Comparison of ENCODE assay signal across 20 cellular contexts in genomic region chr7:114711244-114711643, GRCh38.
DNase-seq lines count a peak whose midpoint lies in the region; ATAC-seq, FAIRE-seq and TF ChIP-seq lines count a peak whose summit lies in the region.
"Had no signal": no experiment of that assay in that cellular context is flagged by ENCODE, and none has a peak within 500 bp of the region (broad histone marks: within the 10 kb centered on the region; RNA-seq: fewer than 3 reads in every experiment).

No MANE protein-coding gene starts in this region.

- H3K4me1 ChIP-seq in IMR-90 (ENCODE audit: control insufficient read depth, insufficient read depth, low read length) (no peaks in the 10 kb centered on the region), mesendoderm (ENCODE audit: control insufficient read depth, low read depth, low read length) (no peaks in the 10 kb centered on the region)

- CTCF ChIA-PET in Calu3 (lab: Charles Lee) (interaction anchor here (0.6 kb wide), 1 partner anchor 292 kb away, joined by 3 read pairs; no protein-coding TSS in a partner anchor), IMR-90 (lab: Yijun Ruan, JAX) (interaction anchor here (0.7 kb wide), 1 partner anchor 36 kb away, joined by 3 read pairs; no protein-coding TSS in a partner anchor)

- peaks cover 20% of the 10 kb centered on the region for H3K4me1 Mint-ChIP-seq in Calu3 (ENCODE audit: low read depth, unreplicated experiment)
- peaks cover 4% of the 10 kb centered on the region for H3K4me1 Mint-ChIP-seq in activated CD4-positive, alpha-beta T cell treated with anti-CD3 and anti-CD28 coated beads, Interleukin-2, amount 10 ng/mL, durations not matched to agents 24 days and 14 days
- H3K4me1 Mint-ChIP-seq: CD14-positive monocyte had no signal

- H3K36me3 Mint-ChIP-seq in Calu3 (ENCODE audit: insufficient read depth, unreplicated experiment), result no peaks in the 10 kb centered on the region
- H3K36me3 Mint-ChIP-seq in activated CD4-positive, alpha-beta T cell treated with anti-CD3 and anti-CD28 coated beads, Interleukin-2, amount 10 ng/mL, durations not matched to agents 24 days and 14 days (ENCODE audit: low read depth), result no peaks in the 10 kb centered on the region
- H3K36me3 Mint-ChIP-seq: CD14-positive monocyte had no signal

- no peak overlapping the region for H2AK5ac ChIP-seq in IMR-90 (ENCODE audit: low read depth, low read length)
- no peak overlapping the region for H2AK5ac ChIP-seq in mesendoderm (ENCODE audit: low read length)

- no peak overlapping the region for H2AK9ac ChIP-seq in IMR-90 (replicated peaks; ENCODE audit: low read depth, low read length, poor library complexity)

- H4K8ac ChIP-seq in IMR-90 (ENCODE audit: low read depth in 2 of 2, low read length in 2 of 2), result no peak overlapping the region
- no peak overlapping the region for H4K8ac ChIP-seq in mesendoderm (ENCODE audit: low read depth, low read length)

- no CpG with 5 or more reads among the region's 4 CpGs for WGBS in IMR-90 (ENCODE audit: extremely low coverage in 2 of 2, insufficient read length in 1 of 2), 2 experiments
- no CpG with 5 or more reads among the region's 4 CpGs for WGBS in mesendoderm (ENCODE audit: extremely low coverage, insufficient coverage, low lambda C conversion rate)

- peak; percentile 36 for DNase-seq in Calu3
- DNase-seq in IMR-90, result peak; percentile 2
- peak; percentile 29 for DNase-seq in choroid plexus epithelial cell (ENCODE audit: low read depth)
- DNase-seq in mesendoderm, result peak; percentile 65
- no peak for DNase-seq in GM12892 (ENCODE audit: insufficient read length)
- no peak for DNase-seq in superior temporal gyrus (ENCODE audit: extremely low spot score)
- DNase-seq in activated CD4-positive, alpha-beta T cell treated with anti-CD3 and anti-CD28 coated beads, Interleukin-2, amount 10 ng/mL, durations not matched to agents 24 days and 14 days, result no peak
- DNase-seq in Kasumi-1 (lab: John Stamatoyannopoulos, UW), result no peak
- DNase-seq: COR-L47; Karpas-422; MV-4-11; NCI-H1436; NCI-H2081 treated with DMSO at 0.1 percent for 48 hours; NCI-H2227 treated with DMSO at 0.1 percent for 48 hours; NCI-H526 treated with DMSO at 0.1 percent for 48 hours; NK-92 treated with Interleukin-12 subunit alpha and Interleukin-12 subunit beta, amount 100 ng/mL, for 24 hours; OCI-M1 had no signal

- no peak for FAIRE-seq in GM12892 (lab: Jason Lieb, UNC)
- FAIRE-seq: A204.1, GM12878 had no signal

- H3K4ac ChIP-seq in IMR-90 (ENCODE audit: low read depth, low read length) (no peak overlapping the region), mesendoderm (ENCODE audit: low read depth, low read length) (no peak overlapping the region)

- H2BK15ac ChIP-seq in IMR-90 (ENCODE audit: low read depth, low read length) (no peak overlapping the region), mesendoderm (replicated peaks; ENCODE audit: low read depth) (no peak overlapping the region)

- H2BK120ac ChIP-seq in IMR-90 (ENCODE audit: low read depth, low read length), result no peak overlapping the region
- H2BK120ac ChIP-seq in mesendoderm (ENCODE audit: low read depth, low read length), result no peak overlapping the region

- no peak for TF ChIP-seq RAD21 in IMR-90 (IDR thresholded peaks at IDR 0.05; ENCODE audit: low read length)

- intact Hi-C loops in Calu3 (cut with micrococcal nuclease; ENCODE audit: unreplicated experiment), result no loop called here
- intact Hi-C loops in IMR-90 (cut with micrococcal nuclease), result no loop called here
- intact Hi-C loops in activated CD4-positive, alpha-beta T cell treated with anti-CD3 and anti-CD28 coated beads, Interleukin-2, amount 10 ng/mL, durations not matched to agents 24 days and 14 days (cut with micrococcal nuclease), result no loop called here

- H3K9me3 Mint-ChIP-seq in Calu3 (ENCODE audit: low read depth, unreplicated experiment), result no peaks in the 10 kb centered on the region
- peaks cover 3% of the 10 kb centered on the region for H3K9me3 Mint-ChIP-seq in activated CD4-positive, alpha-beta T cell treated with anti-CD3 and anti-CD28 coated beads, Interleukin-2, amount 10 ng/mL, durations not matched to agents 24 days and 14 days

- H3K4me2 ChIP-seq in IMR-90 (ENCODE audit: low read depth, low read length) (no peak overlapping the region), mesendoderm (ENCODE audit: low read length) (no peak overlapping the region)

- no peak overlapping the region for H2AFZ ChIP-seq in IMR-90 (replicated peaks; ENCODE audit: low read length, poor library complexity)

- H3K9me1 ChIP-seq in IMR-90 (ENCODE audit: insufficient read depth, low read length), result no peaks in the 10 kb centered on the region

- H3K36me3 ChIP-seq in IMR-90 (ENCODE audit: control insufficient read depth, insufficient read depth, low read length), result no peaks in the 10 kb centered on the region
- H3K36me3 ChIP-seq in mesendoderm (ENCODE audit: control insufficient read depth, insufficient read depth, low read length), result no peaks in the 10 kb centered on the region

- POLR2A ChIA-PET in IMR-90 (lab: Charles Lee; ENCODE audit: unreplicated experiment), result interaction anchor here (0.7 kb wide), 1 partner anchor 10 kb away, joined by 13 read pairs; no protein-coding TSS in a partner anchor

- no peaks in the 10 kb centered on the region for H3K79me2 ChIP-seq in mesendoderm (ENCODE audit: control insufficient read depth, insufficient read depth, low read length)

- H4K91ac ChIP-seq in IMR-90 (ENCODE audit: insufficient read depth, low read depth, low read length), result no peak overlapping the region

- no peak overlapping the region for H3K4me3 ChIP-seq in IMR-90 (ENCODE audit: insufficient read depth, low read depth, low read length)
- H3K4me3 ChIP-seq in choroid plexus epithelial cell (ENCODE audit: low read depth, low read length), result no peak overlapping the region
- no peak overlapping the region for H3K4me3 ChIP-seq in mesendoderm (ENCODE audit: low read length)
- H3K4me3 ChIP-seq: GM12878 had no signal

- in situ Hi-C loops in IMR-90 (cut with MboI; ENCODE audit: low sequenced_read_pairs), result no loop called here

- ATAC-seq in IMR-90 (ENCODE audit: low read depth), result no peak
- ATAC-seq: GM12878 had no signal

- H3K27ac ChIP-seq in IMR-90 (ENCODE audit: insufficient read depth, low read length), result no peak overlapping the region
- no peak overlapping the region for H3K27ac ChIP-seq in mesendoderm (ENCODE audit: low read depth, low read length)

- H3K56ac ChIP-seq in IMR-90 (ENCODE audit: extremely low read depth, insufficient read depth, low read length), result no peak overlapping the region
- H3K56ac ChIP-seq in mesendoderm (ENCODE audit: low read length), result no peak overlapping the region

- H3K27ac Mint-ChIP-seq in Calu3 (ENCODE audit: unreplicated experiment), result no peak overlapping the region
- H3K27ac Mint-ChIP-seq in activated CD4-positive, alpha-beta T cell treated with anti-CD3 and anti-CD28 coated beads, Interleukin-2, amount 10 ng/mL, durations not matched to agents 24 days and 14 days, result no peak overlapping the region
- H3K27ac Mint-ChIP-seq: CD14-positive monocyte had no signal

- H3K23ac ChIP-seq in IMR-90 (ENCODE audit: low read depth, low read length) (no peak overlapping the region), mesendoderm (ENCODE audit: low read length) (no peak overlapping the region)

- TF ChIP-seq CTCF in Calu3 (IDR thresholded peaks at IDR 0.05; ENCODE audit: unreplicated experiment) (no peak), IMR-90 (conservative IDR thresholded peaks at IDR 0.05; ENCODE audit: low read depth, low read length) (no peak), choroid plexus epithelial cell (conservative IDR thresholded peaks at IDR 0.05; ENCODE audit: low read depth, low read length) (no peak)

- H2BK5ac ChIP-seq in IMR-90 (ENCODE audit: low read depth, low read length, poor library complexity, severe bottlenecking), result no peak overlapping the region
- H2BK5ac ChIP-seq in mesendoderm (ENCODE audit: low read length), result no peak overlapping the region

- H3K18ac ChIP-seq in IMR-90 (ENCODE audit: low read depth, low read length) (no peak overlapping the region), mesendoderm (ENCODE audit: low read length) (no peak overlapping the region)

- H3K9me3 ChIP-seq in IMR-90 (ENCODE audit: control insufficient read depth, insufficient read depth, low read length), result no peaks in the 10 kb centered on the region

- H3K27me3 ChIP-seq in IMR-90 (ENCODE audit: control insufficient read depth, insufficient read depth, low read length) (no peaks in the 10 kb centered on the region), mesendoderm (ENCODE audit: insufficient read depth, low read length, poor library complexity) (no peaks in the 10 kb centered on the region)

- dilution Hi-C loops in IMR-90 (cut with HindIII; ENCODE audit: low sequenced_read_pairs, unreplicated experiment), result no loop called here

- H3K4me3 Mint-ChIP-seq in Calu3 (ENCODE audit: low read depth, unreplicated experiment), result peak overlapping the region; percentile 12
- no peak overlapping the region for H3K4me3 Mint-ChIP-seq in activated CD4-positive, alpha-beta T cell treated with anti-CD3 and anti-CD28 coated beads, Interleukin-2, amount 10 ng/mL, durations not matched to agents 24 days and 14 days
- H3K4me3 Mint-ChIP-seq: CD14-positive monocyte had no signal

- no peaks in the 10 kb centered on the region for H4K20me1 ChIP-seq in IMR-90 (ENCODE audit: insufficient read depth, low read length)

- H3K9ac ChIP-seq in IMR-90 (ENCODE audit: low read depth, low read length) (no peak overlapping the region), mesendoderm (ENCODE audit: low read length) (no peak overlapping the region)

- BruUV-seq in Calu3 (replicated peaks; lab: Mats Ljungman, UMichigan) (no TSS peak), IMR-90 (replicated peaks; lab: Mats Ljungman, UMichigan) (no TSS peak)

- H3K27me3 Mint-ChIP-seq in Calu3 (ENCODE audit: unreplicated experiment), result no peaks in the 10 kb centered on the region
- H3K27me3 Mint-ChIP-seq in activated CD4-positive, alpha-beta T cell treated with anti-CD3 and anti-CD28 coated beads, Interleukin-2, amount 10 ng/mL, durations not matched to agents 24 days and 14 days, result peaks cover 12% of the 10 kb centered on the region

- no peak overlapping the region for H4K5ac ChIP-seq in IMR-90 (ENCODE audit: low read depth, low read length)
- H4K5ac ChIP-seq in mesendoderm (ENCODE audit: low read length), result no peak overlapping the region

- no peak overlapping the region for H3K14ac ChIP-seq in IMR-90 (replicated peaks; ENCODE audit: low read depth, low read length)

- no peaks in the 10 kb centered on the region for H3K79me1 ChIP-seq in IMR-90 (ENCODE audit: low read depth in 1 of 2, low read length in 2 of 2)
- no peaks in the 10 kb centered on the region for H3K79me1 ChIP-seq in mesendoderm (ENCODE audit: low read length)

- no peak overlapping the region for H2BK20ac ChIP-seq in IMR-90 (ENCODE audit: low read depth, low read length)

- TF ChIP-seq POLR2A in IMR-90 (IDR thresholded peaks at IDR 0.05; ENCODE audit: low read depth, low read length) (no peak), GM12892 (IDR thresholded peaks at IDR 0.05; ENCODE audit: low read depth, low read length) (no peak)

TF ChIP-seq in IMR-90, 13 proteins besides CTCF, POLR2A, EP300 and RAD21 (continues in another document):
- TF ChIP-seq RFX5 (IDR thresholded peaks at IDR 0.05; ENCODE audit: low read depth, low read length), result no peak
- no peak for TF ChIP-seq NFE2L2 (IDR thresholded peaks at IDR 0.05; ENCODE audit: low read depth, low read length)
- no peak for TF ChIP-seq FOS (IDR thresholded peaks at IDR 0.05; ENCODE audit: low read depth, low read length)
- no peak for TF ChIP-seq MXI1 (IDR thresholded peaks at IDR 0.05; ENCODE audit: borderline replicate concordance, low read depth, low read length)

Comparison
In these comparisons a context has a peak if more than half of its experiments do, and no peak if none do; other contexts are left out.
1. DNase-seq: peak in Calu3 (single experiment), IMR-90 (single experiment), choroid plexus epithelial cell (single experiment) and mesendoderm (single experiment); none in GM12892 (single experiment), superior temporal gyrus (single experiment), activated CD4-positive, alpha-beta T cell treated with anti-CD3 and anti-CD28 coated beads, Interleukin-2, amount 10 ng/mL, durations not matched to agents 24 days and 14 days (single experiment) and Kasumi-1 (0 of 2).